ENCODE assay signal across 1 cellular context in the genomic region with DNA sequence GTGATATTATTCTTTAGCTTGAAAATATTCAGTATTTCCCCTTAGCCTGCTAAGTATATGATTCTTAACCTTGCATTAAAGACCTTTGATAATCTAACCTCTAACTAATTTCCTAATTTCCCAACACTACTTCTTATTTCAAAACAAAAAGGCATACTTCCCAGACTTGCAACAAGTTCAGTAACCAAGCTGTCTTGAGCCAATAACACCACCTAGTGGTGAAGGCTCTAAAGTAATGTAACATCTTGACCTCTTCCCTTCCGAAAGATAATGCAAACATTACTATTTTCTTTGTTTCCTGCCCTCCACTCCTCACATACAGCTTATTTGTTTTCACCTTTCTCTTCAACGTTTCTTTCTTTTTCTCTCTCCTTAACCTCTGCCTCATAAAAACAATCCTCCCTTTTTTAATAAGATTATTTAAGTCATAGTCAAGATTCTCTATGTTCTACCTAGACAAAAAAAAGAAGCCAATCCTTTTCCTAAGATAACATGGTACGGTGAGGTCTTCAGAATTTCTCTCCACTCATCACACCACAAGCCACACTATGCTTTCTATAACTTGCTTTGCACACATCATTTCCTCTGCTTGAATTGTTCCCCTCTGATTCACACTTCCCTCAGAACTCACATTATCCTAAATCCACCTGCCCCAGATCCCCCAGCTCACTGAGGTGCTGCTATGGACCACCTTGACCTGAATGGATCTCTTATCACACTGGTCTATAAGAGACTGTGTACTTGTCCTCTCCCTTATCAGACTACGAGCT.
TF ChIP-seq lines count a peak whose summit lies in the region.

No MANE protein-coding gene starts in this region.

TF ChIP-seq in HepG2, 621 proteins besides CTCF, POLR2A, EP300 and RAD21 (continued from another document):
- TF ChIP-seq, protein P1, sequence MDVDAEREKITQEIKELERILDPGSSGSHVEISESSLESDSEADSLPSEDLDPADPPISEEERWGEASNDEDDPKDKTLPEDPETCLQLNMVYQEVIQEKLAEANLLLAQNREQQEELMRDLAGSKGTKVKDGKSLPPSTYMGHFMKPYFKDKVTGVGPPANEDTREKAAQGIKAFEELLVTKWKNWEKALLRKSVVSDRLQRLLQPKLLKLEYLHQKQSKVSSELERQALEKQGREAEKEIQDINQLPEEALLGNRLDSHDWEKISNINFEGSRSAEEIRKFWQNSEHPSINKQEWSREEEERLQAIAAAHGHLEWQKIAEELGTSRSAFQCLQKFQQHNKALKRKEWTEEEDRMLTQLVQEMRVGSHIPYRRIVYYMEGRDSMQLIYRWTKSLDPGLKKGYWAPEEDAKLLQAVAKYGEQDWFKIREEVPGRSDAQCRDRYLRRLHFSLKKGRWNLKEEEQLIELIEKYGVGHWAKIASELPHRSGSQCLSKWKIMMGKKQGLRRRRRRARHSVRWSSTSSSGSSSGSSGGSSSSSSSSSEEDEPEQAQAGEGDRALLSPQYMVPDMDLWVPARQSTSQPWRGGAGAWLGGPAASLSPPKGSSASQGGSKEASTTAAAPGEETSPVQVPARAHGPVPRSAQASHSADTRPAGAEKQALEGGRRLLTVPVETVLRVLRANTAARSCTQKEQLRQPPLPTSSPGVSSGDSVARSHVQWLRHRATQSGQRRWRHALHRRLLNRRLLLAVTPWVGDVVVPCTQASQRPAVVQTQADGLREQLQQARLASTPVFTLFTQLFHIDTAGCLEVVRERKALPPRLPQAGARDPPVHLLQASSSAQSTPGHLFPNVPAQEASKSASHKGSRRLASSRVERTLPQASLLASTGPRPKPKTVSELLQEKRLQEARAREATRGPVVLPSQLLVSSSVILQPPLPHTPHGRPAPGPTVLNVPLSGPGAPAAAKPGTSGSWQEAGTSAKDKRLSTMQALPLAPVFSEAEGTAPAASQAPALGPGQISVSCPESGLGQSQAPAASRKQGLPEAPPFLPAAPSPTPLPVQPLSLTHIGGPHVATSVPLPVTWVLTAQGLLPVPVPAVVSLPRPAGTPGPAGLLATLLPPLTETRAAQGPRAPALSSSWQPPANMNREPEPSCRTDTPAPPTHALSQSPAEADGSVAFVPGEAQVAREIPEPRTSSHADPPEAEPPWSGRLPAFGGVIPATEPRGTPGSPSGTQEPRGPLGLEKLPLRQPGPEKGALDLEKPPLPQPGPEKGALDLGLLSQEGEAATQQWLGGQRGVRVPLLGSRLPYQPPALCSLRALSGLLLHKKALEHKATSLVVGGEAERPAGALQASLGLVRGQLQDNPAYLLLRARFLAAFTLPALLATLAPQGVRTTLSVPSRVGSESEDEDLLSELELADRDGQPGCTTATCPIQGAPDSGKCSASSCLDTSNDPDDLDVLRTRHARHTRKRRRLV (CRISPR knock-in tag; IDR thresholded peaks at IDR 0.05): no peak
- TF ChIP-seq, protein P2, sequence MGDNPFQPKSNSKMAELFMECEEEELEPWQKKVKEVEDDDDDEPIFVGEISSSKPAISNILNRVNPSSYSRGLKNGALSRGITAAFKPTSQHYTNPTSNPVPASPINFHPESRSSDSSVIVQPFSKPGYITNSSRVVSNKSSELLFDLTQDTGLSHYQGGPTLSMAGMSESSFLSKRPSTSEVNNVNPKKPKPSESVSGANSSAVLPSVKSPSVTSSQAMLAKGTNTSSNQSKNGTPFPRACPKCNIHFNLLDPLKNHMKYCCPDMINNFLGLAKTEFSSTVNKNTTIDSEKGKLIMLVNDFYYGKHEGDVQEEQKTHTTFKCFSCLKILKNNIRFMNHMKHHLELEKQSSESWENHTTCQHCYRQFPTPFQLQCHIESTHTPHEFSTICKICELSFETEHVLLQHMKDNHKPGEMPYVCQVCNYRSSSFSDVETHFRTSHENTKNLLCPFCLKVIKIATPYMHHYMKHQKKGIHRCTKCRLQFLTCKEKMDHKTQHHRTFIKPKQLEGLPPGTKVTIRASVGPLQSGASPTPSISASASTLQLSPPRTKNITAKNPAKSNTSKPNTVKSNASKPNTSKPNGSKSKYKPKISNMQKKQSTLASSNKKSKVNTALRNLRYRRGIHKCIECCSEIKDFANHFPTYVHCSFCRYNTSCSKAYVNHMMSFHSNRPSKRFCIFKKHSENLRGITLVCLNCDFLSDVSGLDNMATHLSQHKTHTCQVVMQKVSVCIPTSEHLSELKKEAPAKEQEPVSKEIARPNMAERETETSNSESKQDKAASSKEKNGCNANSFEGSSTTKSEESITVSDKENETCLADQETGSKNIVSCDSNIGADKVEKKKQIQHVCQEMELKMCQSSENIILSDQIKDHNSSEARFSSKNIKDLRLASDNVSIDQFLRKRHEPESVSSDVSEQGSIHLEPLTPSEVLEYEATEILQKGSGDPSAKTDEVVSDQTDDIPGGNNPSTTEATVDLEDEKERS (CRISPR knock-in tag; IDR thresholded peaks at IDR 0.05): 0 out of 2 replicates have a peak, but pooled peaks have one; percentile 51
- no peak for TF ChIP-seq NR2F6 (IDR thresholded peaks at IDR 0.05)
- 0 out of 2 replicates have a peak, but pooled peaks have one; percentile 19 for TF ChIP-seq NR2F6 (CRISPR knock-in tag; IDR thresholded peaks at IDR 0.05)
- TF ChIP-seq ZNF605 (CRISPR knock-in tag; IDR thresholded peaks at IDR 0.05): no peak
